8 cellular contexts compared by ENCODE assay signal in genomic region chr9:127578952-127579853, GRCh38. TPM values are rescaled to one million over a fixed set of nuclear protein-coding genes. Genes with fewer than 3 reads are reported as not detected.
DNase-seq lines count a peak whose midpoint lies in the region; ATAC-seq and TF ChIP-seq lines count a peak whose summit lies in the region.

No MANE protein-coding gene starts in this region.

- H3K4me1 ChIP-seq in thoracic aorta (ENCODE audit: control insufficient read depth in 1 of 2, low read depth in 2 of 2) = peaks cover 30 to 40% of the 10 kb centered on the region in 2 donors

- no peaks in the 10 kb centered on the region for H3K36me3 ChIP-seq in thoracic aorta

- no peaks in the 10 kb centered on the region for H3K9me3 ChIP-seq in thoracic aorta

- peak; percentile 42 for TF ChIP-seq CTCF in thoracic aorta (IDR thresholded peaks at IDR 0.05)

- H3K4me1 Mint-ChIP-seq in activated naive CD8-positive, alpha-beta T cell treated with anti-CD3 and anti-CD28 coated beads, Interleukin-2, amount 50 U/mL, for 24 hours = peaks cover 46% of the 10 kb centered on the region

- H3K27ac ChIP-seq in thoracic aorta = peak overlapping the region; percentile 94 to 99

- ATAC-seq in activated naive CD8-positive, alpha-beta T cell treated with anti-CD3 and anti-CD28 coated beads, Interleukin-2, amount 50 U/mL, for 24 hours = peak; percentile 100
- ATAC-seq in Right ventricle myocardium superior (ENCODE audit: poor library complexity) (peak; percentile 92), thoracic aorta (ENCODE audit: insufficient number of reproducible peaks, low FRiP score, low read depth) (peak; percentile 82), HG02610 (IDR thresholded peaks at IDR 0.05; ENCODE audit: unreplicated experiment) (no peak)

- peak; percentile 97 for DNase-seq in DMS53 treated with DMSO at 0.1 percent for 48 hours (lab: John Stamatoyannopoulos, UW; ENCODE audit: unreplicated experiment)
- peak; percentile 99 for DNase-seq in M059J (ENCODE audit: low read depth)
- DNase-seq in T-helper 1 cell = peak; percentile 24 to 87 (median 33)
- peak; percentile 84 for DNase-seq in activated naive CD8-positive, alpha-beta T cell treated with anti-CD3 and anti-CD28 coated beads, Interleukin-2, amount 50 U/mL, for 24 hours
- DNase-seq in Right ventricle myocardium superior = peak; percentile 91
- DNase-seq in pons (ENCODE audit: low spot score) = peak; percentile 72
- DNase-seq in thoracic aorta (ENCODE audit: low spot score) = peak; percentile 93

- no peaks in the 10 kb centered on the region for H3K36me3 Mint-ChIP-seq in activated naive CD8-positive, alpha-beta T cell treated with anti-CD3 and anti-CD28 coated beads, Interleukin-2, amount 50 U/mL, for 24 hours (ENCODE audit: low read depth)

- no peaks in the 10 kb centered on the region for H3K27me3 ChIP-seq in thoracic aorta (replicated peaks; ENCODE audit: insufficient read depth)

- H3K27ac Mint-ChIP-seq in activated naive CD8-positive, alpha-beta T cell treated with anti-CD3 and anti-CD28 coated beads, Interleukin-2, amount 50 U/mL, for 24 hours = peak overlapping the region; percentile 88

- peak overlapping the region; percentile 77 for H3K4me3 Mint-ChIP-seq in activated naive CD8-positive, alpha-beta T cell treated with anti-CD3 and anti-CD28 coated beads, Interleukin-2, amount 50 U/mL, for 24 hours

- no peaks in the 10 kb centered on the region for H3K9me3 Mint-ChIP-seq in activated naive CD8-positive, alpha-beta T cell treated with anti-CD3 and anti-CD28 coated beads, Interleukin-2, amount 50 U/mL, for 24 hours

- H3K4me3 ChIP-seq in thoracic aorta = peak overlapping the region; percentile 65

- H3K27me3 Mint-ChIP-seq in activated naive CD8-positive, alpha-beta T cell treated with anti-CD3 and anti-CD28 coated beads, Interleukin-2, amount 50 U/mL, for 24 hours = peaks cover 2% of the 10 kb centered on the region

- intact Hi-C loops in Right ventricle myocardium superior (cut with DNase I) = no loop called here

RNA-seq across cellular contexts. Expression of gene STXBP1, which starts 32.9 kb away (rescaled TPM):
- 15.0 and 32.1 TPM in 2 replicates for total RNA-seq in M059J (2014; rRNA removed; shearing (Covaris generic))
- total RNA-seq in Right ventricle myocardium superior (50.9 TPM), thoracic aorta (10 to 100 TPM; 66.2 to 87.3 TPM)

Comparison
In these comparisons a context has a peak if more than half of its experiments do, and no peak if none do; other contexts are left out.
1. DNase-seq: peak in every context shown above with its lines; median percentile 99 in M059J; 97 in DMS53 treated with DMSO at 0.1 percent for 48 hours; 93 in thoracic aorta; 91 in Right ventricle myocardium superior; 84 in activated naive CD8-positive, alpha-beta T cell treated with anti-CD3 and anti-CD28 coated beads, Interleukin-2, amount 50 U/mL, for 24 hours; 72 in pons; 33 in T-helper 1 cell.